Comparison of ENCODE assay signal across 11 cellular contexts in genomic region chr3:102038477-102039142, GRCh38.
A peak's percentile ranks its signal among the peaks of the same experiment; 100 is the strongest.
DNase-seq lines count a peak whose midpoint lies in the region; ATAC-seq lines count a peak whose summit lies in the region.
"Had no signal": no experiment of that assay in that cellular context is flagged by ENCODE, and none has a peak within 500 bp of the region (broad histone marks: within the 10 kb centered on the region; RNA-seq: fewer than 3 reads in every experiment).

No MANE protein-coding gene starts in this region.

- intact Hi-C loops in posterior vena cava (cut with DNase I) = no loop called here

- H3K9me3 Mint-ChIP-seq in stimulated activated naive CD8-positive, alpha-beta T cell treated with anti-CD3 and anti-CD28 coated beads, Interleukin-15, Interleukin-2, amounts not matched to agents 100 ng/mL and 50 ng/mL, for 24 hours = peaks cover 11% of the 10 kb centered on the region

- no peak for DNase-seq in stimulated activated naive CD8-positive, alpha-beta T cell treated with anti-CD3 and anti-CD28 coated beads, Interleukin-15, Interleukin-2, amounts not matched to agents 100 U/mL and 50 U/mL, for 24 hours
- DNase-seq in NOMO-1 (lab: John Stamatoyannopoulos, UW; ENCODE audit: unreplicated experiment in 2 of 2) (peak; percentile 47 to 62), NCI-H69 (lab: John Stamatoyannopoulos, UW) (no peak), posterior vena cava (ENCODE audit: low spot score) (no peak), GDM1 (lab: John Stamatoyannopoulos, UW) (no peak)
- DNase-seq in stimulated activated CD4-positive, alpha-beta T cell treated with anti-CD3 and anti-CD28 coated beads, Interleukin-4, amount 100 ng/mL, for 1 hour = no peak
- DNase-seq: NCI-H1930 had no signal

- H3K27me3 Mint-ChIP-seq in stimulated activated naive CD8-positive, alpha-beta T cell treated with anti-CD3 and anti-CD28 coated beads, Interleukin-15, Interleukin-2, amounts not matched to agents 100 ng/mL and 50 ng/mL, for 24 hours = no peaks in the 10 kb centered on the region
- H3K27me3 Mint-ChIP-seq: brain had no signal

- H3K4me3 Mint-ChIP-seq in stimulated activated naive CD8-positive, alpha-beta T cell treated with anti-CD3 and anti-CD28 coated beads, Interleukin-15, Interleukin-2, amounts not matched to agents 100 ng/mL and 50 ng/mL, for 24 hours = no peak overlapping the region
- H3K4me3 Mint-ChIP-seq: brain had no signal

- no peaks in the 10 kb centered on the region for H3K36me3 Mint-ChIP-seq in stimulated activated naive CD8-positive, alpha-beta T cell treated with anti-CD3 and anti-CD28 coated beads, Interleukin-15, Interleukin-2, amounts not matched to agents 100 ng/mL and 50 ng/mL, for 24 hours (ENCODE audit: low read depth)
- H3K36me3 Mint-ChIP-seq: brain had no signal

- peaks cover 12% of the 10 kb centered on the region for H3K4me1 Mint-ChIP-seq in stimulated activated naive CD8-positive, alpha-beta T cell treated with anti-CD3 and anti-CD28 coated beads, Interleukin-15, Interleukin-2, amounts not matched to agents 100 ng/mL and 50 ng/mL, for 24 hours (ENCODE audit: low read depth)
- H3K4me1 Mint-ChIP-seq: brain had no signal

- H3K27ac Mint-ChIP-seq in stimulated activated naive CD8-positive, alpha-beta T cell treated with anti-CD3 and anti-CD28 coated beads, Interleukin-15, Interleukin-2, amounts not matched to agents 100 ng/mL and 50 ng/mL, for 24 hours = peak overlapping the region; percentile 71
- H3K27ac Mint-ChIP-seq: brain had no signal

- no peak for ATAC-seq in stimulated activated naive CD8-positive, alpha-beta T cell treated with anti-CD3 and anti-CD28 coated beads, Interleukin-15, Interleukin-2, amounts not matched to agents 100 U/mL and 50 U/mL, for 24 hours
- peak; percentile 88 for ATAC-seq in HG02885 (IDR thresholded peaks at IDR 0.05; ENCODE audit: poor library complexity, unreplicated experiment)
- ATAC-seq: A549 had no signal

Comparison
In these comparisons a context has a peak if more than half of its experiments do, and no peak if none do; other contexts are left out.
1. DNase-seq: peak in NOMO-1 (2 of 2); none in stimulated activated naive CD8-positive, alpha-beta T cell treated with anti-CD3 and anti-CD28 coated beads, Interleukin-15, Interleukin-2, amounts not matched to agents 100 U/mL and 50 U/mL, for 24 hours (single experiment), stimulated activated CD4-positive, alpha-beta T cell treated with anti-CD3 and anti-CD28 coated beads, Interleukin-4, amount 100 ng/mL, for 1 hour (single experiment), NCI-H69 (single experiment), posterior vena cava (single experiment) and GDM1 (single experiment).